ENCODE assay signal across 16 cellular contexts in the genomic region with DNA sequence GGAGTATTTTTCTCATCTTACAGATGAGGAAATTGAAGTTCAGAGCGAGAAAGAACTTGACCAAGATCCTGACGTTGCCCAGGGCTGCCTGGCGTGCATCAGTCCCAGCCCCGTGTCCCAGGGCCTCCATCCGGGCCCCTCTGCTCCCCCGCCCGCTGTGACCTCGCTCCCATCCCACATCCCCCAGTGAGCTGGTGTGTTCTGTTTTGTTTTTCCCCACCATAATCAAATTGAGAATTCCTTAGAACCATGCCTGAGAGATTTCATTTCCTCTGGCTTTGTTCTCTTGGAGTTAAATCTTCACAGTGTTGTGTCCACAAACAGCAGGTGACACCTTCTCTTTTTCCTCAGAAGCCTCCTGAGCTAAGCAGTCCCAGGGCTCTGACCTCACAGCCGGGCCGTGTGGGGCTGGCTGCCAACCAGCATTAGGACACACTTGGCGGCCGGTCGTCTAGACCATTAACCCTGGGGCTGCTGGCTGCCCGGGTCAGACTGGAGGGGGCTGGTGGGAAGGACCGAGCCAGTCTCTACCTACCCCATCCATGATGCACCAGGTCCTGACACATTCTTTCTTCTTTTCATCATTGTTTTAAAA. TPM values are rescaled to one million over a fixed set of nuclear protein-coding genes. Genes with fewer than 3 reads are reported as not detected.
DNase-seq lines count a peak whose midpoint lies in the region; ATAC-seq and TF ChIP-seq lines count a peak whose summit lies in the region.
"Had no signal": no experiment of that assay in that cellular context is flagged by ENCODE, and none has a peak within 500 bp of the region (broad histone marks: within the 10 kb centered on the region; RNA-seq: fewer than 3 reads in every experiment).

No MANE protein-coding gene starts in this region.

- H3K27ac ChIP-seq in adrenal gland (no peak overlapping the region), gastroesophageal sphincter (peak overlapping the region in 1 of 4 donors; percentile 44)
- H3K27ac ChIP-seq: foreskin keratinocyte, SK-N-MC had no signal

- intact Hi-C loops in adrenal gland (cut with DNase I) = no loop called here

- no peak for TF ChIP-seq EP300 in gastroesophageal sphincter (IDR thresholded peaks at IDR 0.05)

- TF ChIP-seq POLR2A in adrenal gland (IDR thresholded peaks at IDR 0.05) (no peak), gastroesophageal sphincter (IDR thresholded peaks at IDR 0.05) (no peak)

- DNase-seq in AG08395 (ENCODE audit: low spot score) = peak; percentile 25
- peak; percentile 68 to 89 (median 74) for DNase-seq in adrenal gland
- peak; percentile 46 for DNase-seq in midbrain (lab: John Stamatoyannopoulos, UW)
- DNase-seq in stimulated activated CD4-positive, alpha-beta T cell treated with anti-CD3 and anti-CD28 coated beads, Interleukin-15, amount 100 ng/mL, for 24 hours = no peak
- no peak for DNase-seq in NCI-H1436 (lab: John Stamatoyannopoulos, UW)
- DNase-seq in NCI-H146 (lab: John Stamatoyannopoulos, UW) = no peak
- DNase-seq: activated CD4-positive, alpha-beta T cell treated with anti-CD3 and anti-CD28 coated beads, Interleukin-2, amount 10 ng/mL, durations not matched to agents 7 days and 5 days; activated naive CD4-positive, alpha-beta T cell treated with anti-CD3 and anti-CD28 coated beads, Interleukin-2, amount 10 ng/mL, durations not matched to agents 7 days and 5 days; DMS 273 treated with DMSO at 0.1 percent for 48 hours; foreskin keratinocyte; Kasumi-1; small intestine; tibial artery had no signal

- H3K4me1 ChIP-seq in adrenal gland (replicated peaks in 1 of 2) = peaks cover 4% of the 10 kb centered on the region in 2 donors
- H3K4me1 ChIP-seq in gastroesophageal sphincter = peaks cover 0 to 28% (median 3%) of the 10 kb centered on the region in 3 donors

- H3K36me3 ChIP-seq in adrenal gland (replicated peaks in 1 of 2) (no peaks in the 10 kb centered on the region), gastroesophageal sphincter (peaks cover 0 to 76% of the 10 kb centered on the region in 2 donors)

- ATAC-seq in gastroesophageal sphincter (peak; percentile 23), GM18867 (IDR thresholded peaks at IDR 0.05; ENCODE audit: unreplicated experiment) (no peak)
- ATAC-seq: foreskin keratinocyte had no signal

- no peaks in the 10 kb centered on the region for H3K9me3 ChIP-seq in adrenal gland (replicated peaks in 1 of 3)
- no peaks in the 10 kb centered on the region for H3K9me3 ChIP-seq in gastroesophageal sphincter
- H3K9me3 ChIP-seq: tibial artery had no signal

- H3K4me3 ChIP-seq in adrenal gland = no peak overlapping the region
- no peak overlapping the region for H3K4me3 ChIP-seq in gastroesophageal sphincter
- H3K4me3 ChIP-seq: SK-N-MC, tibial artery had no signal

- H3K27me3 ChIP-seq in adrenal gland = no peaks in the 10 kb centered on the region
- H3K27me3 ChIP-seq in gastroesophageal sphincter = no peaks in the 10 kb centered on the region
- H3K27me3 ChIP-seq: foreskin keratinocyte, tibial artery had no signal

- WGBS in adrenal gland, 4 donors = 33 to 53% (median 48%) methylated on average over 13 to 15 of the region's 15 CpGs
- WGBS in gastroesophageal sphincter (ENCODE audit: low coverage in 1 of 2), 2 donors = 47 to 72% methylated on average over 6 to 7 of the region's 15 CpGs

- TF ChIP-seq CTCF in adrenal gland (IDR thresholded peaks at IDR 0.05) = no peak
- no peak for TF ChIP-seq CTCF in gastroesophageal sphincter (IDR thresholded peaks at IDR 0.05)

RNA-seq across cellular contexts. Expression of a gene that starts 44.4 kb away (rescaled TPM):
- 10 to 100 TPM in 7 of 8 donors, 1 to 10 TPM in 1; 8.8 to 46.6 (median 16.1) TPM for total RNA-seq in adrenal gland
- 10 to 100 TPM; 15.9 to 40.9 (median 16.9) TPM for polyA plus RNA-seq in adrenal gland
- total RNA-seq in gastroesophageal sphincter = 100 to 1,000 TPM in 3 of 4 donors, 10 to 100 TPM in 1; 64.3 to 261 (median 107) TPM

Comparison
In these comparisons a context has a peak if more than half of its experiments do, and no peak if none do; other contexts are left out.
1. DNase-seq: peak in AG08395 (single experiment), adrenal gland (7 of 7) and midbrain (single experiment); none in stimulated activated CD4-positive, alpha-beta T cell treated with anti-CD3 and anti-CD28 coated beads, Interleukin-15, amount 100 ng/mL, for 24 hours (single experiment), NCI-H1436 (single experiment) and NCI-H146 (single experiment).